In the genomic region with DNA sequence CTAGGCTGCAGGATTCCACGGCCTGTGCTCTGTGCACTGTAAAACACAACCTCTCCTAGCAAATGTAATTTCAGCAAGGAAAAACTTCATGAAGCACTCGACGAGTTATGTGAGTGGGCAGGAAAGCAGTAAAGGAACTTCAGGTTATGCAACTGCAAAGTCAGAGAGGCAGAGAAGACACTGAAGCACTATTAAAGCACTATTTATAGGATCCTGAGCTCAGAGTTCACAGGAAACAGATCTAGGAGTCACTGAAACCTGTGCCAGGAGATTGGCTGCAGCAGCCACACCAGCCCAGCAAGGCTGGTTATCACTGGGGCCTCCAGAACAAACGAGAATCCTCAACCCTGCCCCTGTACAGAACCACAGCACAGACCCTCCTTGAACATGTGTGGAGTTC, we compare ENCODE assay signal across 16 cellular contexts. TPM values are rescaled to one million over a fixed set of nuclear protein-coding genes. Genes with fewer than 3 reads are reported as not detected.
A peak's percentile ranks its signal among the peaks of the same experiment; 100 is the strongest.
DNase-seq lines count a peak whose midpoint lies in the region; ATAC-seq and TF ChIP-seq lines count a peak whose summit lies in the region.
"Had no signal": no experiment of that assay in that cellular context is flagged by ENCODE, and none has a peak within 500 bp of the region (broad histone marks: within the 10 kb centered on the region; RNA-seq: fewer than 3 reads in every experiment).

No MANE protein-coding gene starts in this region.

- no peak overlapping the region for H3K4me3 Mint-ChIP-seq in activated T-cell treated with anti-CD3 and anti-CD28 coated beads, Interleukin-2, amount 50 U/mL, for 4 hours
- H3K4me3 Mint-ChIP-seq: T-cell had no signal

- H3K36me3 Mint-ChIP-seq in activated T-cell treated with anti-CD3 and anti-CD28 coated beads, Interleukin-2, amount 50 U/mL, for 4 hours (ENCODE audit: insufficient read depth), result peaks cover 6% of the 10 kb centered on the region

- H3K4me1 ChIP-seq in right atrium auricular region (peaks cover 0 to 13% of the 10 kb centered on the region in 2 donors), lung (ENCODE audit: control insufficient read depth in 2 of 2, insufficient read depth in 2 of 2, low read length in 2 of 2) (peaks cover 0 to 4% of the 10 kb centered on the region in 2 donors), urinary bladder (ENCODE audit: insufficient read depth) (no peaks in the 10 kb centered on the region)
- H3K4me1 ChIP-seq: body of pancreas had no signal

- H3K9me3 ChIP-seq in right atrium auricular region, result peaks cover 0 to 10% of the 10 kb centered on the region in 2 donors
- H3K9me3 ChIP-seq in lung (ENCODE audit: control insufficient read depth in 2 of 2, insufficient read depth in 1 of 2, low read length in 1 of 2), result peaks cover 0 to 20% of the 10 kb centered on the region in 2 donors
- H3K9me3 ChIP-seq: body of pancreas had no signal

- intact Hi-C loops in Right ventricle myocardium superior (cut with DNase I), result no loop called here

- H3K4me3 ChIP-seq in right atrium auricular region (no peak overlapping the region), cardiac fibroblast (replicated peaks in 1 of 2; ENCODE audit: low read depth in 2 of 2, low read length in 2 of 2) (no peak overlapping the region), lung (no peak overlapping the region), urinary bladder (ENCODE audit: low read depth, low read length) (no peak overlapping the region)
- H3K4me3 ChIP-seq: body of pancreas, thoracic aorta had no signal

- ATAC-seq in Right ventricle myocardium superior (ENCODE audit: poor library complexity) (peak; percentile 85), lung (ENCODE audit: insufficient read depth, low FRiP score) (peak; percentile 37), GM19023 (IDR thresholded peaks at IDR 0.05; ENCODE audit: unreplicated experiment) (no peak), HG03354 (IDR thresholded peaks at IDR 0.05; ENCODE audit: poor library complexity, severe bottlenecking, unreplicated experiment) (no peak)
- ATAC-seq in activated T-cell treated with anti-CD3 and anti-CD28 coated beads, Interleukin-2, amount 50 U/mL, for 4 hours, result no peak
- ATAC-seq: body of pancreas, T-cell had no signal

- no peaks in the 10 kb centered on the region for H3K27me3 ChIP-seq in right atrium auricular region
- no peaks in the 10 kb centered on the region for H3K27me3 ChIP-seq in lung (ENCODE audit: control insufficient read depth, insufficient read depth)
- H3K27me3 ChIP-seq: body of pancreas had no signal

- H3K27me3 Mint-ChIP-seq in activated T-cell treated with anti-CD3 and anti-CD28 coated beads, Interleukin-2, amount 50 U/mL, for 4 hours (ENCODE audit: low read depth), result peaks cover 3% of the 10 kb centered on the region

- no peaks in the 10 kb centered on the region for H3K36me3 ChIP-seq in right atrium auricular region
- no peaks in the 10 kb centered on the region for H3K36me3 ChIP-seq in lung (ENCODE audit: control insufficient read depth in 2 of 2, insufficient read depth in 2 of 2, low read length in 2 of 2)
- no peaks in the 10 kb centered on the region for H3K36me3 ChIP-seq in urinary bladder (ENCODE audit: insufficient read depth)
- H3K36me3 ChIP-seq: thoracic aorta had no signal

- H3K4me1 Mint-ChIP-seq in activated T-cell treated with anti-CD3 and anti-CD28 coated beads, Interleukin-2, amount 50 U/mL, for 4 hours (ENCODE audit: low read depth), result no peaks in the 10 kb centered on the region

- peaks cover 25% of the 10 kb centered on the region for H3K9me3 Mint-ChIP-seq in activated T-cell treated with anti-CD3 and anti-CD28 coated beads, Interleukin-2, amount 50 U/mL, for 4 hours

- H3K27ac ChIP-seq in right atrium auricular region (peak overlapping the region in 1 of 2 donors; percentile 74), lung (ENCODE audit: low read depth in 1 of 2, low read length in 1 of 2) (peak overlapping the region in 1 of 2 donors; percentile 38), urinary bladder (ENCODE audit: low read depth) (peak overlapping the region; percentile 11)
- H3K27ac ChIP-seq: body of pancreas, thoracic aorta had no signal

- WGBS in lung, 2 donors, result 10 to 19% methylated on average over 4 of the region's 4 CpGs
- WGBS in urinary bladder, result 16% methylated on average over 4 of the region's 4 CpGs

- no peak for DNase-seq in Right ventricle myocardium superior
- DNase-seq in right atrium auricular region (ENCODE audit: low spot score), result no peak
- DNase-seq in cardiac fibroblast (ENCODE audit: low read depth in 2 of 2), result peak; percentile 5
- DNase-seq in lung (ENCODE audit: low spot score), result no peak
- DNase-seq in activated T-cell treated with anti-CD3 and anti-CD28 coated beads, Interleukin-2, amount 50 U/mL, for 4 hours, result no peak
- DNase-seq: body of pancreas; NCI-H2227 treated with DMSO at 0.1 percent for 48 hours; stimulated activated CD4-positive, alpha-beta T cell treated with anti-CD3 and anti-CD28 coated beads, Interleukin-4, amount 100 ng/mL, for 1 hour; T-cell had no signal

- TF ChIP-seq CTCF in right atrium auricular region (IDR thresholded peaks at IDR 0.05) (no peak), cardiac fibroblast (IDR thresholded peaks at IDR 0.05; ENCODE audit: low read depth, low read length) (no peak), lung (IDR thresholded peaks at IDR 0.05; ENCODE audit: control extremely low read depth, extremely low read depth) (no peak)

RNA-seq across cellular contexts. Expression of a gene that starts 2.5 kb away (rescaled TPM):
- total RNA-seq in Right ventricle myocardium superior (not detected), right atrium auricular region (not detected), lung (under 1 TPM; 0.06 to 0.17 TPM), urinary bladder (not detected)
- polyA plus RNA-seq in lung (under 1 TPM; 0.06 to 0.15 TPM), urinary bladder (0.03 TPM)
- not detected for total RNA-seq in activated T-cell treated with anti-CD3 and anti-CD28 coated beads, Interleukin-2, amount 50 U/mL, for 4 hours
- total RNA-seq: A673, body of pancreas, frontal cortex, G401, thoracic aorta had no signal

RNA-seq across cellular contexts. Expression of a gene that starts 7.4 kb away (rescaled TPM):
- total RNA-seq in Right ventricle myocardium superior, result not detected
- total RNA-seq in right atrium auricular region, result not detected
- total RNA-seq in lung, result 10 to 100 TPM in 1 of 2 donors, 1 to 10 TPM in 1; 4.8 to 10.1 TPM
- polyA plus RNA-seq in lung, result 1 to 10 TPM; 8.7 to 8.8 TPM
- total RNA-seq in urinary bladder, result 15.0 TPM
- polyA plus RNA-seq in urinary bladder, result 27.9 TPM
- under 1 TPM in 1 of 3 donors, not detected in 2; 0.08 TPM for total RNA-seq in activated T-cell treated with anti-CD3 and anti-CD28 coated beads, Interleukin-2, amount 50 U/mL, for 4 hours
- total RNA-seq: A673, frontal cortex, G401 had no signal

Comparison
In these comparisons a context has a peak if more than half of its experiments do, and no peak if none do; other contexts are left out.
1. ATAC-seq: peak in Right ventricle myocardium superior (single experiment) and lung (single experiment); none in GM19023 (single experiment), activated T-cell treated with anti-CD3 and anti-CD28 coated beads, Interleukin-2, amount 50 U/mL, for 4 hours (0 of 2) and HG03354 (single experiment).
2. DNase-seq: peak in cardiac fibroblast (2 of 2); none in Right ventricle myocardium superior (single experiment), right atrium auricular region (single experiment), lung (single experiment) and activated T-cell treated with anti-CD3 and anti-CD28 coated beads, Interleukin-2, amount 50 U/mL, for 4 hours (single experiment).